8 cellular contexts compared by ENCODE assay signal in genomic region chr3:154324919-154325318, GRCh38. TPM values are rescaled to one million over a fixed set of nuclear protein-coding genes. Genes with fewer than 3 reads are reported as not detected.
A peak's percentile ranks its signal among the peaks of the same experiment; 100 is the strongest.
DNase-seq lines count a peak whose midpoint lies in the region; ATAC-seq and TF ChIP-seq lines count a peak whose summit lies in the region.

No MANE protein-coding gene starts in this region.

- ATAC-seq in HG03095 (IDR thresholded peaks at IDR 0.05; ENCODE audit: unreplicated experiment) (no peak), mucosa of descending colon (no peak), GM21367 (IDR thresholded peaks at IDR 0.05; ENCODE audit: unreplicated experiment) (no peak)

- H3K4me3 ChIP-seq in endocrine pancreas (ENCODE audit: control insufficient read depth, insufficient read depth, low read length) (peak overlapping the region; percentile 90), neutrophil (ENCODE audit: low read depth in 1 of 2, low read length in 1 of 2) (peak overlapping the region; percentile 55 to 70), mucosa of descending colon (no peak overlapping the region)

- peak; percentile 4 for DNase-seq in ELR (ENCODE audit: low read depth)
- DNase-seq in NCI-H526 (lab: John Stamatoyannopoulos, UW) = peak; percentile 90 to 98
- DNase-seq in RWPE1 (ENCODE audit: low spot score) = no peak
- no peak for DNase-seq in mucosa of descending colon

- H3K27ac ChIP-seq in neutrophil = peak overlapping the region; percentile 90
- H3K27ac ChIP-seq in RWPE1 = no peak overlapping the region

- no peak for TF ChIP-seq CTCF in neutrophil (IDR thresholded peaks at IDR 0.05)
- no peak for TF ChIP-seq CTCF in RWPE1 (conservative IDR thresholded peaks at IDR 0.05; ENCODE audit: low read depth)
- TF ChIP-seq CTCF in mucosa of descending colon (IDR thresholded peaks at IDR 0.05) = no peak

- H3K9ac ChIP-seq in endocrine pancreas (ENCODE audit: control insufficient read depth, insufficient read depth, low read length) = no peak overlapping the region

- H3K4me1 ChIP-seq in endocrine pancreas (ENCODE audit: control insufficient read depth, insufficient read depth, low read length) (peaks cover 20% of the 10 kb centered on the region), neutrophil (ENCODE audit: control insufficient read depth in 1 of 2, insufficient read depth in 1 of 2, low read depth in 1 of 2, low read length in 1 of 2) (peaks cover 17 to 21% of the 10 kb centered on the region in 2 experiments), mucosa of descending colon (ENCODE audit: low read depth) (peaks cover 14% of the 10 kb centered on the region)

- intact Hi-C loops in mucosa of descending colon (cut with DNase I, micrococcal nuclease) = no loop called here

- H3K36me3 ChIP-seq in endocrine pancreas (ENCODE audit: control insufficient read depth, insufficient read depth, low read length) (no peaks in the 10 kb centered on the region), neutrophil (no peaks in the 10 kb centered on the region), mucosa of descending colon (ENCODE audit: low read depth) (no peaks in the 10 kb centered on the region)

- CTCF ChIA-PET in RWPE1 (lab: Yijun Ruan, JAX) = no interaction called here

- H3K27me3 ChIP-seq in endocrine pancreas (ENCODE audit: control insufficient read depth, insufficient read depth, low read length) (no peaks in the 10 kb centered on the region), neutrophil (no peaks in the 10 kb centered on the region)

- H3K9me3 ChIP-seq in endocrine pancreas (ENCODE audit: control insufficient read depth, low read length) (no peaks in the 10 kb centered on the region), neutrophil (no peaks in the 10 kb centered on the region), mucosa of descending colon (no peaks in the 10 kb centered on the region)

- POLR2A ChIA-PET in RWPE1 (lab: Yijun Ruan, JAX; ENCODE audit: low non-redundant PET) = no interaction called here

RNA-seq across cellular contexts. Expression of gene DHX36, which starts 0.6 kb away (rescaled TPM):
- 10 to 100 TPM; 43.9 to 55.9 (median 51.1) TPM for total RNA-seq in mucosa of descending colon

Comparison
In these comparisons a context has a peak if more than half of its experiments do, and no peak if none do; other contexts are left out.
1. DNase-seq: peak in ELR (single experiment) and NCI-H526 (2 of 2); none in RWPE1 (single experiment) and mucosa of descending colon (0 of 3).